Comparison of ENCODE assay signal across 19 cellular contexts in the genomic region with DNA sequence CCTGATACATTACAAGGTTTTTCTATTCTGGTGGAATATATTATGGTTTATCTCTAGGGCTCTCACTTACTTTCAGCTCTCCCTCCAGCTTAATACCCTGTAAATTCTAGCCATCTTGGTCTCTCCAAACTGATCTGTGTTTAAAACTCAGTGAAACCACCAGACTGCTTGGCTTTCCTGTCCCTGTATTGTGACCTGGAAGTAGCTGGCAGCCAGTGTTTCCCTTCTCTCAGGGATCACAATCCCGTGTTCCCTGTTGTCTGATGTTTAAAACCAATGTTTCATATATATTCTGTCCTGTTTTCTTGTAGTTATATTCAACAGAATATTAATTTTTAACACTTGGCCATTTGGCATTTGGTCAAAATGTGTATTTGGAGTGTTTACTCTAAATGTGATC.
"Had no signal": no experiment of that assay in that cellular context is flagged by ENCODE, and none has a peak within 500 bp of the region (broad histone marks: within the 10 kb centered on the region; RNA-seq: fewer than 3 reads in every experiment).

No MANE protein-coding gene starts in this region.

- H3K27ac ChIP-seq: lower lobe of right lung, right atrium auricular region, suprapubic skin, tibial nerve, uterus had no signal

- H3K4me3 ChIP-seq: lower lobe of right lung, right atrium auricular region, suprapubic skin, tibial nerve, uterus had no signal

- H3K27me3 ChIP-seq: right atrium auricular region, suprapubic skin, tibial nerve, uterus had no signal

- DNase-seq: activated CD4-positive, alpha-beta T cell treated with anti-CD3 and anti-CD28 coated beads for 1 hour; activated T-cell treated with anti-CD3 and anti-CD28 coated beads, Interleukin-2, amount 50 U/mL, for 24 hours; aorta; caudate nucleus; foreskin fibroblast; immature natural killer cell; lower lobe of right lung; naive thymus-derived CD8-positive, alpha-beta T cell; stimulated activated CD4-positive, alpha-beta T cell treated with anti-CD3 and anti-CD28 coated beads, Interleukin-12 subunit alpha, Interleukin-12 subunit beta, amount 100 ng/mL, for 4 hours; stimulated activated CD4-positive, alpha-beta T cell treated with anti-CD3 and anti-CD28 coated beads, Interleukin-4, amount 100 ng/mL, for 4 hours; stimulated activated naive CD8-positive, alpha-beta T cell treated with anti-CD3 and anti-CD28 coated beads, Interleukin-15, amount 100 ng/mL, for 72 hours; T-helper 1 cell; uterus had no signal

- H3K4me1 ChIP-seq: uterus had no signal

- H3K9me3 ChIP-seq: lower lobe of right lung, right atrium auricular region, suprapubic skin, tibial nerve, uterus had no signal

- ATAC-seq: activated naive CD4-positive, alpha-beta T cell treated with anti-CD3 and anti-CD28 coated beads, Interleukin-2, amount 50 U/mL, for 72 hours; activated T-helper 17 cell treated with anti-CD3 and anti-CD28 coated beads, Interleukin-2, amount 50 U/mL, for 72 hours; left lobe of liver; naive thymus-derived CD8-positive, alpha-beta T cell; stimulated activated naive CD8-positive, alpha-beta T cell treated with anti-CD3 and anti-CD28 coated beads, Interleukin-15, amount 100 ng/mL, for 72 hours had no signal

- H3K36me3 ChIP-seq: lower lobe of right lung, right atrium auricular region, suprapubic skin, tibial nerve, uterus had no signal
